In genomic region chr5:93206203-93206602, GRCh38 we compare ENCODE assay signal across 26 cellular contexts.
A peak's percentile ranks its signal among the peaks of the same experiment; 100 is the strongest.
DNase-seq lines count a peak whose midpoint lies in the region; ATAC-seq, FAIRE-seq and TF ChIP-seq lines count a peak whose summit lies in the region.
"Had no signal": no experiment of that assay in that cellular context is flagged by ENCODE, and none has a peak within 500 bp of the region (broad histone marks: within the 10 kb centered on the region; RNA-seq: fewer than 3 reads in every experiment).

No MANE protein-coding gene starts in this region.

- DNase-seq in HepG2 (ENCODE audit: low spot score) (no peak), right lobe of liver (no peak), neural crest cell (ENCODE audit: low read depth, low spot score) (no peak), uterus (no peak), AG08395 (ENCODE audit: low spot score) (no peak)
- DNase-seq in activated CD8-positive, alpha-beta memory T cell treated with anti-CD3 and anti-CD28 coated beads, Interleukin-2, amount 50 U/mL, for 48 hours, result no peak
- DNase-seq: BE2C; C1 segment of cervical spinal cord; CD4-positive, alpha-beta memory T cell; CD4-positive, CD25-positive, alpha-beta regulatory T cell; CD8-positive, alpha-beta memory T cell; COR-L47; DMS 273 treated with DMSO at 0.1 percent for 48 hours; DMS153; DMS53; DMS79; DND-41; EL; GDM1 had no signal

- no peak overlapping the region for H3K9ac ChIP-seq in HepG2 (ENCODE audit: insufficient read depth, low read depth, low read length)
- H3K9ac ChIP-seq: BLaER1 had no signal

- H3K4me2 ChIP-seq in HepG2 (ENCODE audit: low read depth, low read length), result no peak overlapping the region
- H3K4me2 ChIP-seq: A549, BLaER1 had no signal

- H3K9me3 Mint-ChIP-seq in neural crest cell, result peaks cover 7% of the 10 kb centered on the region

- no peak overlapping the region for H2AFZ ChIP-seq in HepG2 (ENCODE audit: low read length)

- peak overlapping the region; percentile 83 for H3K27ac Mint-ChIP-seq in neural crest cell (ENCODE audit: unreplicated experiment)
- H3K27ac Mint-ChIP-seq: CD14-positive monocyte; CD4-positive, alpha-beta memory T cell; CD4-positive, CD25-positive, alpha-beta regulatory T cell; CD8-positive, alpha-beta memory T cell had no signal

- H3K27ac ChIP-seq in HepG2 (ENCODE audit: extremely low read length, insufficient read depth, low read length), result no peak overlapping the region
- no peak overlapping the region for H3K27ac ChIP-seq in right lobe of liver
- H3K27ac ChIP-seq in uterus, result peak overlapping the region; percentile 70 to 79
- H3K27ac ChIP-seq: 22Rv1, A549, BLaER1 had no signal

- H3K27me3 Mint-ChIP-seq in neural crest cell (ENCODE audit: low read depth), result no peaks in the 10 kb centered on the region
- H3K27me3 Mint-ChIP-seq: CD4-positive, alpha-beta memory T cell; CD4-positive, CD25-positive, alpha-beta regulatory T cell; CD8-positive, alpha-beta memory T cell had no signal

- TF ChIP-seq POLR2A in HepG2 (IDR thresholded peaks at IDR 0.05; ENCODE audit: insufficient read depth in 1 of 2, low read depth in 2 of 2, low read length in 2 of 2) (no peak), right lobe of liver (IDR thresholded peaks at IDR 0.05) (no peak), uterus (IDR thresholded peaks at IDR 0.05) (no peak)

- no peak overlapping the region for H3K4me3 Mint-ChIP-seq in neural crest cell
- H3K4me3 Mint-ChIP-seq: CD14-positive monocyte; CD4-positive, alpha-beta memory T cell; CD8-positive, alpha-beta memory T cell had no signal

- H3K4me3 ChIP-seq in HepG2 (replicated peaks in 1 of 3; ENCODE audit: insufficient read depth in 1 of 3, low read depth in 2 of 3, low read length in 3 of 3) (no peak overlapping the region), right lobe of liver (no peak overlapping the region), uterus (no peak overlapping the region)
- H3K4me3 ChIP-seq: A549, BLaER1, GM12878 had no signal

- no peaks in the 10 kb centered on the region for H4K20me1 ChIP-seq in HepG2 (ENCODE audit: insufficient read depth, low read length)
- H4K20me1 ChIP-seq: BLaER1 had no signal

- no peaks in the 10 kb centered on the region for H3K9me3 ChIP-seq in HepG2 (ENCODE audit: low read length)
- H3K9me3 ChIP-seq in right lobe of liver, result no peaks in the 10 kb centered on the region
- no peaks in the 10 kb centered on the region for H3K9me3 ChIP-seq in uterus
- H3K9me3 ChIP-seq: A549, BE2C, BLaER1 had no signal

- no peaks in the 10 kb centered on the region for H3K4me1 ChIP-seq in HepG2 (ENCODE audit: insufficient read depth, low read length)
- no peaks in the 10 kb centered on the region for H3K4me1 ChIP-seq in right lobe of liver
- no peaks in the 10 kb centered on the region for H3K4me1 ChIP-seq in uterus
- H3K4me1 ChIP-seq: A549, BE2C, BLaER1 had no signal

- TF ChIP-seq EP300 in HepG2 (IDR thresholded peaks at IDR 0.05; ENCODE audit: low read depth in 2 of 2, low read length in 2 of 2) (no peak), HepG2 (CRISPR knock-in tag; IDR thresholded peaks at IDR 0.05; ENCODE audit: borderline replicate concordance) (no peak)

- H3K36me3 ChIP-seq in HepG2 (replicated peaks in 1 of 2; ENCODE audit: control insufficient read depth in 1 of 2, insufficient read depth in 2 of 2, low read length in 2 of 2) (no peaks in the 10 kb centered on the region), right lobe of liver (no peaks in the 10 kb centered on the region), uterus (no peaks in the 10 kb centered on the region)
- H3K36me3 ChIP-seq: BE2C, BLaER1 had no signal

- intact Hi-C loops in HepG2 (cut with micrococcal nuclease; ENCODE audit: unreplicated experiment) (no loop called here), right lobe of liver (cut with DNase I) (no loop called here), uterus (cut with DNase I; ENCODE audit: low total_unique reads) (no loop called here)

- 34% methylated on average over 3 of the region's 3 CpGs for WGBS in HepG2 (ENCODE audit: low lambda C conversion rate)
- WGBS in right lobe of liver (ENCODE audit: insufficient coverage, low coverage, low lambda C conversion rate, missing lambda C conversion rate), result 30% methylated on average over 2 of the region's 3 CpGs

- in situ Hi-C loops in HepG2 (cut with HindIII; ENCODE audit: extremely low pct_ligation_motif_present, low pct_unique_long_range_greater_than_20kb), result no loop called here

- H3K36me3 Mint-ChIP-seq in neural crest cell (ENCODE audit: low read depth), result peaks cover 2% of the 10 kb centered on the region
- H3K36me3 Mint-ChIP-seq: CD14-positive monocyte; CD4-positive, alpha-beta memory T cell; CD4-positive, CD25-positive, alpha-beta regulatory T cell; CD8-positive, alpha-beta memory T cell had no signal

- POLR2A ChIA-PET in HepG2 (lab: Yijun Ruan, JAX), result no interaction called here

- H3K27me3 ChIP-seq in HepG2 (ENCODE audit: control insufficient read depth in 1 of 2, insufficient read depth in 2 of 2, low read length in 2 of 2), result peaks cover 0 to 17% of the 10 kb centered on the region in 2 experiments; a peak in 2 of 5 replicates
- no peaks in the 10 kb centered on the region for H3K27me3 ChIP-seq in right lobe of liver
- H3K27me3 ChIP-seq in uterus, result no peaks in the 10 kb centered on the region
- H3K27me3 ChIP-seq: BE2C, BLaER1 had no signal

- TF ChIP-seq RAD21 in HepG2 (CRISPR knock-in tag; IDR thresholded peaks at IDR 0.05), result no peak

- no peaks in the 10 kb centered on the region for H3K79me2 ChIP-seq in HepG2 (ENCODE audit: insufficient read depth, low read length)

- TF ChIP-seq CTCF in HepG2 (CRISPR knock-in tag; IDR thresholded peaks at IDR 0.05) (no peak), right lobe of liver (IDR thresholded peaks at IDR 0.05) (no peak), neural crest cell (conservative IDR thresholded peaks at IDR 0.05) (no peak), uterus (IDR thresholded peaks at IDR 0.05) (no peak)

- FAIRE-seq in HepG2 (lab: Jason Lieb, UNC), result no peak
- FAIRE-seq: A549, GM12878, GM12892, GM18507 had no signal

- H3K4me1 Mint-ChIP-seq in neural crest cell, result peaks cover 16% of the 10 kb centered on the region
- H3K4me1 Mint-ChIP-seq: CD14-positive monocyte; CD4-positive, alpha-beta memory T cell; CD4-positive, CD25-positive, alpha-beta regulatory T cell; CD8-positive, alpha-beta memory T cell had no signal

- CTCF ChIA-PET in HepG2 (lab: Yijun Ruan, JAX; ENCODE audit: low intra/inter-chr PET ratio, low total read pairs), result no interaction called here

- ATAC-seq in HepG2 (no peak), right lobe of liver (no peak)
- ATAC-seq: A549, GM12878 had no signal

- no TSS peak for BruUV-seq in HepG2 (replicated peaks; lab: Mats Ljungman, UMichigan)

TF ChIP-seq in HepG2, 621 proteins besides CTCF, POLR2A, EP300 and RAD21:
- TF ChIP-seq CEBPB (IDR thresholded peaks at IDR 0.05; ENCODE audit: borderline replicate concordance, low read depth, low read length) (no peak), ATF7 (IDR thresholded peaks at IDR 0.05) (peak; percentile 33; the same call in 1 of the 2 replicates), ATF7 (CRISPR knock-in tag; IDR thresholded peaks at IDR 0.05) (no peak), CREB1 (IDR thresholded peaks at IDR 0.05) (peak; percentile 94), CREB1 (CRISPR knock-in tag; IDR thresholded peaks at IDR 0.05) (no peak), MXI1 (IDR thresholded peaks at IDR 0.05; ENCODE audit: borderline replicate concordance, low read depth, low read length) (no peak), DNMT3B (CRISPR knock-in tag; conservative IDR thresholded peaks at IDR 0.05) (no peak)
- TF ChIP-seq, protein P1, sequence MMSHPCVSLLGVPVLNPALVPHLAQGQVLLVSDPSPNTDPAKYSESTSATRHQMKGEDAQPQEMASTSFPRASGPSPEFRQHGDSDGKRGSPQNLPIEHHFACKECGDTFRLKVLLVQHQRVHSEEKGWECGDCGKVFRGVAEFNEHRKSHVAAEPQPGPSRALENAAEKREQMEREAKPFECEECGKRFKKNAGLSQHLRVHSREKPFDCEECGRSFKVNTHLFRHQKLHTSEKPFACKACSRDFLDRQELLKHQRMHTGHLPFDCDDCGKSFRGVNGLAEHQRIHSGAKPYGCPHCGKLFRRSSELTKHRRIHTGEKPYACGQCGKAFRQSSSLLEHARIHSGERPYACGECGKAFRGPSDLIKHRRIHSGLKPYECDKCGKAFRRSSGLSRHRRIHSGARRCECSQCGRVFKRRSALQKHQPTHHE (CRISPR knock-in tag; IDR thresholded peaks at IDR 0.05; ENCODE audit: borderline replicate concordance), result no peak

Comparison
In these comparisons a context has a peak if more than half of its experiments do, and no peak if none do; other contexts are left out.
1. H3K27ac ChIP-seq: peak in uterus (2 of 2); none in HepG2 (single experiment) and right lobe of liver (0 of 3).